ENCODE assay signal across 20 cellular contexts in the genomic region with DNA sequence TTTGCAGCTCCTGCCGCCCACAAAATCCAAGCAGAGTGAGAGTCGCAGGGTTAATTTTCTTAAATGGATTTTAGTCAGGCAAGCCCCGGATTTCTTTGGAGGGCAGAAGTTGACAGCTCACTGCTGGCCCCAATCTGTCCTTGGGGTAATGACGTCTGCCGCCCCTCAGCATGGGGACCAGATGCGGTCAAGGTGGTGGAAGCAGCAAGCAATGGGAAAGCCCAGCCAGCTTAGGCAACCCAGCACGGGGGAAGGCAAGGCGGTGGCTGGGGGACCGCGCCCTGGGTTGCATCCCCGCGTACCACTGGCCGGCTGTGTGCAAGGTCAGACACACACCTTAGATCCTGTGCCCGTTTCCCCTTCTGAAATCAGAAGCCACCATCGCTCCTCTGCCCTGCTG.
DNase-seq lines count a peak whose midpoint lies in the region; ATAC-seq, FAIRE-seq and TF ChIP-seq lines count a peak whose summit lies in the region.
"Had no signal": no experiment of that assay in that cellular context is flagged by ENCODE, and none has a peak within 500 bp of the region (broad histone marks: within the 10 kb centered on the region; RNA-seq: fewer than 3 reads in every experiment).

No MANE protein-coding gene starts in this region.

- no peaks in the 10 kb centered on the region for H3K79me2 ChIP-seq in astrocyte (ENCODE audit: insufficient read depth, low read length)

- no peak overlapping the region for H4K91ac ChIP-seq in neuronal stem cell (ENCODE audit: low read depth, low read length, poor library complexity)

- H2BK120ac ChIP-seq in neuronal stem cell (ENCODE audit: low read depth, low read length): no peak overlapping the region

- peaks cover 36% of the 10 kb centered on the region for H3K4me1 Mint-ChIP-seq in astrocyte (ENCODE audit: low read depth, unreplicated experiment)

- TF ChIP-seq CTCF in astrocyte (IDR thresholded peaks at IDR 0.05; ENCODE audit: insufficient read depth, low read depth, low read length): no peak

- no peaks in the 10 kb centered on the region for H3K36me3 Mint-ChIP-seq in astrocyte (ENCODE audit: low read depth, unreplicated experiment)

- peak overlapping the region; percentile 70 for H3K27ac ChIP-seq in astrocyte (ENCODE audit: low read depth, low read length)
- H3K27ac ChIP-seq in neuronal stem cell (replicated peaks; ENCODE audit: low read length): no peak overlapping the region
- H3K27ac ChIP-seq: C4-2B, PC-9 had no signal

- H4K20me1 ChIP-seq in astrocyte (ENCODE audit: insufficient read depth, low read length): no peaks in the 10 kb centered on the region

- H3K4ac ChIP-seq in neuronal stem cell (ENCODE audit: low read length): no peak overlapping the region

- H3K18ac ChIP-seq in neuronal stem cell (ENCODE audit: low read length): peak overlapping the region; percentile 25

- H3K4me3 ChIP-seq in astrocyte (ENCODE audit: insufficient read depth, low read depth, low read length): no peak overlapping the region
- no peak overlapping the region for H3K4me3 ChIP-seq in neuronal stem cell (ENCODE audit: low read length in 2 of 2)
- H3K4me3 ChIP-seq: PC-9 had no signal

- no peaks in the 10 kb centered on the region for H3K79me1 ChIP-seq in neuronal stem cell (ENCODE audit: low read depth, low read length)

- no peaks in the 10 kb centered on the region for H3K36me3 ChIP-seq in astrocyte (ENCODE audit: insufficient read depth, low read length)
- H3K36me3 ChIP-seq in neuronal stem cell (replicated peaks in 1 of 2; ENCODE audit: control insufficient read depth in 2 of 2, insufficient read depth in 2 of 2, low read length in 2 of 2): no peaks in the 10 kb centered on the region

- peak; percentile 32 for ATAC-seq in Right ventricle myocardium superior (ENCODE audit: poor library complexity)

- H3K9me3 ChIP-seq in astrocyte (ENCODE audit: insufficient read depth, low read depth, low read length): peaks cover 3% of the 10 kb centered on the region
- H3K9me3 ChIP-seq in neuronal stem cell (replicated peaks in 1 of 2; ENCODE audit: control insufficient read depth in 2 of 2, insufficient read depth in 1 of 2, low read depth in 1 of 2, low read length in 2 of 2): peaks cover 0 to 5% of the 10 kb centered on the region in 2 donors

- H3K4me1 ChIP-seq in astrocyte (ENCODE audit: insufficient read depth, low read length) (peaks cover 33% of the 10 kb centered on the region), neuronal stem cell (ENCODE audit: control insufficient read depth in 2 of 2, insufficient read depth in 1 of 2, low read depth in 1 of 2, low read length in 2 of 2) (peaks cover 0 to 6% of the 10 kb centered on the region in 2 donors)

- no peak overlapping the region for H3K4me3 Mint-ChIP-seq in astrocyte (ENCODE audit: unreplicated experiment)
- H3K4me3 Mint-ChIP-seq: IgD-negative memory B cell had no signal

- H2BK15ac ChIP-seq in neuronal stem cell (ENCODE audit: low read length): peak overlapping the region; percentile 56

- H3K9ac ChIP-seq in astrocyte (ENCODE audit: low read length) (peak overlapping the region; percentile 59), neuronal stem cell (ENCODE audit: low read depth, low read length, poor library complexity) (no peak overlapping the region)

- H3K27me3 ChIP-seq in astrocyte (ENCODE audit: insufficient read depth, low read length) (no peaks in the 10 kb centered on the region), neuronal stem cell (ENCODE audit: control insufficient read depth in 3 of 3, insufficient read depth in 3 of 3, low read depth in 1 of 3, low read length in 3 of 3) (no peaks in the 10 kb centered on the region)

- H2BK12ac ChIP-seq in neuronal stem cell (ENCODE audit: low read length): peak overlapping the region; percentile 23

- DNase-seq in Right ventricle myocardium superior: no peak
- DNase-seq in cardiac septum (ENCODE audit: low spot score): no peak
- no peak for DNase-seq in astrocyte (ENCODE audit: low read depth)
- DNase-seq in neuronal stem cell (ENCODE audit: low spot score): no peak
- DNase-seq in nucleus accumbens (lab: John Stamatoyannopoulos, UW): no peak
- no peak for DNase-seq in central memory CD4-positive, alpha-beta T cell
- DNase-seq in SIG-M5 (lab: John Stamatoyannopoulos, UW): no peak
- no peak for DNase-seq in stimulated activated CD8-positive, alpha-beta memory T cell treated with anti-CD3 and anti-CD28 coated beads, Interleukin-4, amount 100 ng/mL, for 48 hours
- DNase-seq: 8988T, H7, Kasumi-1, MM.1S, NCI-H1092 treated with DMSO at 0.1 percent for 48 hours, NCI-H2081 treated with DMSO at 0.1 percent for 48 hours, NCI-H510A, NCI-H774, PC-9 had no signal

- H3K14ac ChIP-seq in neuronal stem cell (ENCODE audit: low read length): no peak overlapping the region

- no peak overlapping the region for H2AK5ac ChIP-seq in neuronal stem cell (ENCODE audit: low read depth, low read length)

- no peak overlapping the region for H3K27ac Mint-ChIP-seq in astrocyte (ENCODE audit: unreplicated experiment)
- H3K27ac Mint-ChIP-seq: IgD-negative memory B cell had no signal

- H2AFZ ChIP-seq in astrocyte (ENCODE audit: low read depth, low read length) (peak overlapping the region; percentile 20), neuronal stem cell (ENCODE audit: low read length) (no peak overlapping the region)
- H2AFZ ChIP-seq: PC-9 had no signal

- no peak overlapping the region for H3K23ac ChIP-seq in neuronal stem cell (ENCODE audit: low read depth, low read length, poor library complexity)

- intact Hi-C loops in Right ventricle myocardium superior (cut with DNase I): no loop called here
- intact Hi-C loops in cardiac septum (cut with DNase I): no loop called here

- FAIRE-seq in astrocyte (lab: Jason Lieb, UNC): no peak
- FAIRE-seq: GM12892 had no signal

- no peak overlapping the region for H2BK5ac ChIP-seq in neuronal stem cell (ENCODE audit: low read length)

- no CpG with 5 or more reads among the region's 15 CpGs for WGBS in neuronal stem cell (ENCODE audit: extremely low coverage in 2 of 2, insufficient read length in 2 of 2, insufficient replicate concordance in 1 of 2), 2 donors

- H4K8ac ChIP-seq in neuronal stem cell (ENCODE audit: low read depth, low read length): no peak overlapping the region

- H3K27me3 Mint-ChIP-seq in astrocyte (ENCODE audit: low read depth, unreplicated experiment): peaks cover 3% of the 10 kb centered on the region

- no peaks in the 10 kb centered on the region for H3K9me3 Mint-ChIP-seq in astrocyte (ENCODE audit: unreplicated experiment)

- H3K4me2 ChIP-seq in astrocyte (ENCODE audit: low read length) (peak overlapping the region; percentile 81), neuronal stem cell (ENCODE audit: insufficient read depth, low read length, poor library complexity, severe bottlenecking) (no peak overlapping the region)
- H3K4me2 ChIP-seq: PC-9 had no signal
